In genomic region chr14:51248041-51248987, GRCh38 we compare ENCODE assay signal across 9 cellular contexts. TPM values are rescaled to one million over a fixed set of nuclear protein-coding genes. Genes with fewer than 3 reads are reported as not detected.
DNase-seq lines count a peak whose midpoint lies in the region; ATAC-seq and TF ChIP-seq lines count a peak whose summit lies in the region.
"Had no signal": no experiment of that assay in that cellular context is flagged by ENCODE, and none has a peak within 500 bp of the region (broad histone marks: within the 10 kb centered on the region; RNA-seq: fewer than 3 reads in every experiment).

No MANE protein-coding gene starts in this region.

- H3K4me3 ChIP-seq in WERI-Rb-1 (ENCODE audit: low read depth, low read length): no peak overlapping the region

- no peaks in the 10 kb centered on the region for H3K9me3 Mint-ChIP-seq in osteocyte (ENCODE audit: unreplicated experiment)
- H3K9me3 Mint-ChIP-seq: CD8-positive, alpha-beta memory T cell had no signal

- peak overlapping the region; percentile 71 for H3K27ac ChIP-seq in WERI-Rb-1

- H3K36me3 ChIP-seq in WERI-Rb-1: peaks cover 89% of the 10 kb centered on the region

- H3K27ac Mint-ChIP-seq in osteocyte (ENCODE audit: unreplicated experiment): no peak overlapping the region
- H3K27ac Mint-ChIP-seq: CD8-positive, alpha-beta memory T cell had no signal

- H3K36me3 Mint-ChIP-seq in osteocyte (ENCODE audit: unreplicated experiment): peaks cover 49% of the 10 kb centered on the region

- H3K4me1 Mint-ChIP-seq in osteocyte (ENCODE audit: unreplicated experiment): peaks cover 2% of the 10 kb centered on the region

- no peaks in the 10 kb centered on the region for H3K27me3 Mint-ChIP-seq in osteocyte (ENCODE audit: unreplicated experiment)
- H3K27me3 Mint-ChIP-seq: CD8-positive, alpha-beta memory T cell had no signal

- TF ChIP-seq CTCF in WERI-Rb-1 (IDR thresholded peaks at IDR 0.05; ENCODE audit: low read depth, low read length): no peak
- no peak for TF ChIP-seq CTCF in osteocyte (IDR thresholded peaks at IDR 0.05)

- DNase-seq in G401 (ENCODE audit: low spot score): peak; percentile 24
- DNase-seq in WERI-Rb-1: peak; percentile 81
- DNase-seq in NCI-H2171 treated with DMSO at 0.1 percent for 48 hours (lab: John Stamatoyannopoulos, UW): no peak
- DNase-seq in AML-193 (lab: John Stamatoyannopoulos, UW): no peak
- no peak for DNase-seq in DMS153 (lab: John Stamatoyannopoulos, UW)
- no peak for DNase-seq in osteocyte (ENCODE audit: extremely low spot score, unreplicated experiment)
- DNase-seq: CD8-positive, alpha-beta memory T cell had no signal

- H3K9me3 ChIP-seq in WERI-Rb-1 (ENCODE audit: severe bottlenecking): no peaks in the 10 kb centered on the region

- ATAC-seq in GM19372 (IDR thresholded peaks at IDR 0.05; ENCODE audit: low read depth, unreplicated experiment): peak; percentile 82
- ATAC-seq in HG02981 (IDR thresholded peaks at IDR 0.05; ENCODE audit: unreplicated experiment): peak; percentile 77

- in situ Hi-C loops in G401 (cut with HindIII; ENCODE audit: low sequenced_read_pairs): no loop called here

- H3K4me3 Mint-ChIP-seq in osteocyte (ENCODE audit: unreplicated experiment): no peak overlapping the region
- H3K4me3 Mint-ChIP-seq: CD8-positive, alpha-beta memory T cell had no signal

- no peaks in the 10 kb centered on the region for H3K27me3 ChIP-seq in WERI-Rb-1 (ENCODE audit: insufficient read depth, low read depth, severe bottlenecking)

RNA-seq across cellular contexts. Expression of gene TMX1, which starts 8.3 kb away (rescaled TPM):
- total RNA-seq in G401 (2014; rRNA removed; shearing (Covaris generic)): 33.8 and 57.2 TPM in 2 replicates
- total RNA-seq in osteocyte: 29.8 and 29.9 TPM in 2 replicates

Comparison
In these comparisons a context has a peak if more than half of its experiments do, and no peak if none do; other contexts are left out.
1. DNase-seq: peak in G401 (single experiment) and WERI-Rb-1 (single experiment); none in NCI-H2171 treated with DMSO at 0.1 percent for 48 hours (single experiment), AML-193 (0 of 2), DMS153 (single experiment) and osteocyte (single experiment).